29 cellular contexts compared by ENCODE assay signal in the genomic region with DNA sequence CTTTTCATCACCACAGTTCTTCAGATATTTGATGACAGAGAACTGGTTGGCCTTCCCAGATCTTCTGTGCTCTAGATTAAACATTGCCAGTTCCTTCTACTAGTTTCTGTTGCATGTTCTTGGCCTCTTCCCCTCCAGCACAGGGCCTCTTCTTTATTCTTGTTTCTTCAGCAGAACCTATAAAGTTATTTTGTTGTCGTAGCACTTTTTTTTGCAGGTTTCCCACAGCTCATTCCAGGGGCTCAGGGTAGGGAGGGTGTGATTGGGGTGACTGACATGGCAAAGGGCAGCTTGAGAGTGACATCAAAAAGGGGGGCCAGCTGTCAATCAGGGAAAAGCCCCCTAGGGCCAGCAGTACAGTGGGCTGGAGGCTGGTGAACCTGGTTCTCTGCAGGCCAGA. TPM values are rescaled to one million over a fixed set of nuclear protein-coding genes. Genes with fewer than 3 reads are reported as not detected.
A peak's percentile ranks its signal among the peaks of the same experiment; 100 is the strongest.
DNase-seq lines count a peak whose midpoint lies in the region; TF ChIP-seq lines count a peak whose summit lies in the region.
"Had no signal": no experiment of that assay in that cellular context is flagged by ENCODE, and none has a peak within 500 bp of the region (broad histone marks: within the 10 kb centered on the region; RNA-seq: fewer than 3 reads in every experiment).

No MANE protein-coding gene starts in this region.

- H3K4ac ChIP-seq in H9 (ENCODE audit: low read depth, low read length) (no peak overlapping the region), trophoblast cell (ENCODE audit: low read depth, low read length) (peak overlapping the region; percentile 14)

- peak overlapping the region; percentile 49 to 63 (median 61); a peak in 4 of 7 replicates for H3K27ac Mint-ChIP-seq in H9
- peak overlapping the region in 3 of 5 experiments; percentile 20 to 59 (median 58) for H3K27ac Mint-ChIP-seq in brain
- H3K27ac Mint-ChIP-seq: activated naive CD8-positive, alpha-beta T cell; activated T-helper 2 cell treated with anti-CD3 and anti-CD28 coated beads, Interferon-gamma antibody, Interleukin-2, Interleukin-4, amounts not matched to agents 10 μg/mL and 5 μg/mL and 100 μg/mL, durations not matched to agents 14 hours and 24 hours and 36 hours had no signal

- no peak overlapping the region for H2BK120ac ChIP-seq in H9 (ENCODE audit: low read depth, low read length, poor library complexity, severe bottlenecking)
- no peak overlapping the region for H2BK120ac ChIP-seq in trophoblast cell (ENCODE audit: insufficient read depth, low read length, poor library complexity)

- H3K4me1 Mint-ChIP-seq in H9 (peaks cover 17 to 18% of the 10 kb centered on the region in 2 experiments), brain (peaks cover 23% of the 10 kb centered on the region)

- H4K20me1 ChIP-seq in BLaER1 (peaks cover 32% of the 10 kb centered on the region), H9 (ENCODE audit: control insufficient read depth, insufficient read depth, insufficient read length) (no peaks in the 10 kb centered on the region)

- H3K18ac ChIP-seq in H9 (ENCODE audit: insufficient read length, low read depth, low read length) (no peak overlapping the region), trophoblast cell (ENCODE audit: low read length) (no peak overlapping the region)

- H3K9ac ChIP-seq in BLaER1 (no peak overlapping the region), H9 (ENCODE audit: extremely low read depth, insufficient read length, low read length) (no peak overlapping the region), trophoblast cell (ENCODE audit: low read length) (no peak overlapping the region)

- H3K56ac ChIP-seq in H9 (ENCODE audit: insufficient read length, low read depth, low read length) = no peak overlapping the region

- H3K27ac ChIP-seq in BLaER1 (no peak overlapping the region), H9 (ENCODE audit: insufficient read length, low read depth, low read length) (no peak overlapping the region), trophoblast cell (ENCODE audit: low read depth, low read length) (no peak overlapping the region)
- H3K27ac ChIP-seq: ascending aorta, lower lobe of right lung, PC-9, SJCRH30 had no signal

- H3K36me3 Mint-ChIP-seq in H9 (ENCODE audit: insufficient read depth in 1 of 3, low read depth in 3 of 3) (peaks cover under 1 to 11% (median under 1%) of the 10 kb centered on the region in 3 experiments; a peak in 4 of 7 replicates), brain (peaks cover 21% of the 10 kb centered on the region)
- H3K36me3 Mint-ChIP-seq: CD4-positive, alpha-beta memory T cell; T-cell had no signal

- H3K4me3 Mint-ChIP-seq in H9 (no peak overlapping the region), brain (no peak overlapping the region)
- H3K4me3 Mint-ChIP-seq: activated naive CD8-positive, alpha-beta T cell; T-cell had no signal

- WGBS in H9 (ENCODE audit: extremely low coverage, insufficient read length, low lambda C conversion rate) = no CpG with 5 or more reads among the region's 1 CpG
- WGBS in trophoblast cell (ENCODE audit: extremely low coverage, insufficient coverage, insufficient read length) = no CpG with 5 or more reads among the region's 1 CpG

- no peaks in the 10 kb centered on the region for H3K27me3 ChIP-seq in BLaER1
- H3K27me3 ChIP-seq in H9 (ENCODE audit: insufficient read depth, low read length) = no peaks in the 10 kb centered on the region
- no peaks in the 10 kb centered on the region for H3K27me3 ChIP-seq in trophoblast cell (ENCODE audit: insufficient read depth, low read length)
- H3K27me3 ChIP-seq: ascending aorta, SJCRH30, stomach, upper lobe of right lung had no signal

- no peak overlapping the region for H3K23ac ChIP-seq in H9 (ENCODE audit: insufficient read length, low read depth, low read length)
- no peak overlapping the region for H3K23ac ChIP-seq in trophoblast cell (ENCODE audit: low read length)

- H4K91ac ChIP-seq in H9 (ENCODE audit: insufficient read length, low read depth, low read length) (no peak overlapping the region), trophoblast cell (ENCODE audit: low read depth, low read length) (no peak overlapping the region)

- peaks cover 36% of the 10 kb centered on the region for H3K36me3 ChIP-seq in BLaER1
- H3K36me3 ChIP-seq in trophoblast cell (ENCODE audit: control insufficient read depth in 1 of 2, insufficient read depth in 2 of 2, low read length in 2 of 2) = peaks cover 0 to 5% of the 10 kb centered on the region in 2 experiments
- H3K36me3 ChIP-seq: ascending aorta, lower lobe of right lung, SJCRH30, stomach, upper lobe of right lung had no signal

- H2BK5ac ChIP-seq in H9 (ENCODE audit: insufficient read length, low read length) (no peak overlapping the region), trophoblast cell (ENCODE audit: low read depth, low read length, poor library complexity) (no peak overlapping the region)

- DNase-seq in H9 = no peak
- no peak for DNase-seq in trophoblast cell
- DNase-seq in NCI-H1417 (lab: John Stamatoyannopoulos, UW) = no peak
- DNase-seq in kidney tubule cell (ENCODE audit: low spot score) = no peak
- DNase-seq in effector CD4-positive, alpha-beta T cell = no peak
- DNase-seq: activated CD4-positive, alpha-beta T cell treated with anti-CD3 and anti-CD28 coated beads, Interleukin-2, amount 50 U/mL, for 1 hour; CD4-positive, alpha-beta memory T cell; DMS53; erythroblast; foreskin melanocyte; GDM1; hypothalamus; lower lobe of right lung; MM.1S; NCI-H187; NCI-H774; occipital lobe; PC-9; SJCRH30; stimulated activated CD4-positive, alpha-beta T cell treated with anti-CD3 and anti-CD28 coated beads, Interleukin-4, amount 100 ng/mL, for 4 hours; stomach; T-cell; upper lobe of right lung had no signal

- H2BK15ac ChIP-seq in H9 (ENCODE audit: low read depth, low read length) = no peak overlapping the region

- H3K9me3 Mint-ChIP-seq in H9 = no peaks in the 10 kb centered on the region
- no peaks in the 10 kb centered on the region for H3K9me3 Mint-ChIP-seq in brain
- H3K9me3 Mint-ChIP-seq: activated T-helper 2 cell treated with anti-CD3 and anti-CD28 coated beads, Interferon-gamma antibody, Interleukin-2, Interleukin-4, amounts not matched to agents 10 μg/mL and 5 μg/mL and 100 μg/mL, durations not matched to agents 14 hours and 24 hours and 36 hours; CD4-positive, alpha-beta memory T cell; T-cell had no signal

- H3K4me3 ChIP-seq in BLaER1 = no peak overlapping the region
- no peak overlapping the region for H3K4me3 ChIP-seq in trophoblast cell (ENCODE audit: low read depth, low read length)
- H3K4me3 ChIP-seq: ascending aorta, HAP-1, lower lobe of right lung, PC-9, SJCRH30, stomach, upper lobe of right lung had no signal

- H4K12ac ChIP-seq in trophoblast cell (ENCODE audit: low read depth, low read length) = no peak overlapping the region

- no peak overlapping the region for H2BK20ac ChIP-seq in H9 (ENCODE audit: low read depth, low read length, poor library complexity, severe bottlenecking)

- no peak overlapping the region for H4K5ac ChIP-seq in H9 (ENCODE audit: insufficient read length, low read depth, low read length)

- no peak overlapping the region for H2AFZ ChIP-seq in H9 (ENCODE audit: low read length)
- no peak overlapping the region for H2AFZ ChIP-seq in trophoblast cell (ENCODE audit: insufficient read depth, low read length, poor library complexity)
- H2AFZ ChIP-seq: PC-9 had no signal

- H3K4me2 ChIP-seq in BLaER1 (peak overlapping the region; percentile 36), H9 (ENCODE audit: insufficient read depth, insufficient read length, low read length) (no peak overlapping the region), trophoblast cell (ENCODE audit: low read length) (no peak overlapping the region)
- H3K4me2 ChIP-seq: PC-9 had no signal

- H4K8ac ChIP-seq in H9 (replicated peaks; ENCODE audit: insufficient read length, low read depth, low read length) (no peak overlapping the region), trophoblast cell (ENCODE audit: low read depth, low read length) (no peak overlapping the region)

- no peak overlapping the region for H3T11ph ChIP-seq in H9 (ENCODE audit: low read length)

- H3K23me2 ChIP-seq in H9 (ENCODE audit: insufficient read length, low read depth, low read length, poor library complexity, severe bottlenecking) = no peaks in the 10 kb centered on the region

- H3K79me2 ChIP-seq in H9 (ENCODE audit: insufficient read depth, low read length) (no peaks in the 10 kb centered on the region; the same call in none of the 2 replicates), trophoblast cell (ENCODE audit: control insufficient read depth, insufficient read depth, low read length, poor library complexity) (peaks cover 1% of the 10 kb centered on the region)

- no peak overlapping the region for H2BK12ac ChIP-seq in H9 (ENCODE audit: insufficient read length, low read depth, low read length)
- no peak overlapping the region for H2BK12ac ChIP-seq in trophoblast cell (ENCODE audit: low read length)

- H3K4me1 ChIP-seq in BLaER1 (peaks cover 74% of the 10 kb centered on the region), H9 (ENCODE audit: insufficient read depth, low read length) (no peaks in the 10 kb centered on the region), trophoblast cell (ENCODE audit: control insufficient read depth in 1 of 2, insufficient read depth in 2 of 2, low read length in 2 of 2) (peaks cover 3% of the 10 kb centered on the region in 2 experiments)
- H3K4me1 ChIP-seq: ascending aorta, HAP-1, SJCRH30 had no signal

- TF ChIP-seq CTCF in H9 (conservative IDR thresholded peaks at IDR 0.05) (no peak), brain (conservative IDR thresholded peaks at IDR 0.05) (no peak)

- H3K14ac ChIP-seq in H9 (ENCODE audit: insufficient read depth, low read length) (no peak overlapping the region), trophoblast cell (ENCODE audit: low read length) (no peak overlapping the region)

- no peak overlapping the region for H2AK5ac ChIP-seq in H9 (ENCODE audit: insufficient read length, low read length)
- H2AK5ac ChIP-seq in trophoblast cell (ENCODE audit: low read length) = no peak overlapping the region

- H3K79me1 ChIP-seq in H9 (ENCODE audit: insufficient read depth, low read depth, low read length, poor library complexity, severe bottlenecking) (no peaks in the 10 kb centered on the region), trophoblast cell (ENCODE audit: low read length) (no peaks in the 10 kb centered on the region)

- H3K9me3 ChIP-seq in BLaER1 (0 out of 2 replicates have a peak, but pooled peaks cover 2% of the 10 kb centered on the region), H9 (ENCODE audit: control insufficient read depth, low read depth, low read length) (no peaks in the 10 kb centered on the region), trophoblast cell (ENCODE audit: insufficient read depth, low read depth, low read length) (no peaks in the 10 kb centered on the region)
- H3K9me3 ChIP-seq: ascending aorta, HAP-1, lower lobe of right lung, SJCRH30, stomach, upper lobe of right lung had no signal

- no peaks in the 10 kb centered on the region for H3K27me3 Mint-ChIP-seq in H9 (ENCODE audit: low read depth)
- H3K27me3 Mint-ChIP-seq in brain = peaks cover 4% of the 10 kb centered on the region
- H3K27me3 Mint-ChIP-seq: activated naive CD8-positive, alpha-beta T cell; CD4-positive, alpha-beta memory T cell; T-cell had no signal

RNA-seq across cellular contexts. Expression of a gene that starts 9.4 kb away (rescaled TPM):
- 37.6 and 46.2 TPM in 2 replicates for total RNA-seq in H9 (2021)
- 3.7 TPM for polyA plus RNA-seq in brain (ENCODE audit: insufficient read depth, low read depth, low replicate concordance)
- 16.0 and 18.3 TPM in 2 replicates for polyA plus RNA-seq in trophoblast cell (2013)

RNA-seq across cellular contexts. Expression of a gene that starts 11.5 kb away (rescaled TPM):
- total RNA-seq in H9 (2021) = 2.6 and 3.3 TPM in 2 replicates
- polyA plus RNA-seq in brain (ENCODE audit: insufficient read depth, low read depth, low replicate concordance) = 0.19 TPM
- 0.68 and 0.71 TPM in 2 replicates for polyA plus RNA-seq in trophoblast cell (2013)
- total RNA-seq: CD4-positive, alpha-beta memory T cell; SJCRH30; T-cell had no signal
- polyA plus RNA-seq: CD4-positive, alpha-beta memory T cell had no signal
